9 cellular contexts compared by ENCODE assay signal in the genomic region with DNA sequence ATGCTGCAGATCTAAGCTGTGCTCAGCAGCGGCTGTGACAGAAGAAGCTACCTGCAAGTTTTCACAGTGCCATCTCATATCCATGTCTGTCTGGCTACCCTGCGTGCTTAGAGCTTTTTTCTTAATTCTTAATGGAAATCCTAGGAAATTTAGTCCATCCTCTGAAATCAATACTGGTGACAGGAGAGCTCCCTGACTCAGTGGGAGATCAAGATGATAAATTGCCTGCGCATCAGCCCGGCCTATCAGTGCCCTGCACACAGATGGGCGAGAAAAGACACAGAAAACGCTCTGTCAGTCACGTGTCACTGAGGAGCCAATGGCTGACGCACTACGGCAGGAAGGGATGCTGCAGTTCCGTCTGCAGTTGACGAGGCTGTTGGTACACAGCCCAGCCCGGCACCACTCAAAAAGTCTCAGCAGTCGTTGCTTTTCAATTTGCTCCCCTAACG.
DNase-seq lines count a peak whose midpoint lies in the region; ATAC-seq and TF ChIP-seq lines count a peak whose summit lies in the region.
"Had no signal": no experiment of that assay in that cellular context is flagged by ENCODE, and none has a peak within 500 bp of the region (broad histone marks: within the 10 kb centered on the region; RNA-seq: fewer than 3 reads in every experiment).

No MANE protein-coding gene starts in this region.

- in situ Hi-C loops in SK-MEL-5 (cut with HindIII; ENCODE audit: low pct_unique_long_range_greater_than_20kb, low sequenced_read_pairs), result no loop called here

- intact Hi-C loops in aorta (cut with DNase I), result no loop called here

- H3K9me3 Mint-ChIP-seq in activated naive CD8-positive, alpha-beta T cell (ENCODE audit: low read depth), result no peaks in the 10 kb centered on the region

- no peak for TF ChIP-seq CTCF in right atrium auricular region (IDR thresholded peaks at IDR 0.05)

- H3K36me3 ChIP-seq in right atrium auricular region (no peaks in the 10 kb centered on the region), aorta (ENCODE audit: control insufficient read depth in 1 of 2, insufficient read depth in 2 of 2, low read length in 1 of 2) (no peaks in the 10 kb centered on the region)

- peak overlapping the region; percentile 89 for H3K4me3 Mint-ChIP-seq in activated naive CD8-positive, alpha-beta T cell

- H3K36me3 Mint-ChIP-seq in activated naive CD8-positive, alpha-beta T cell, result no peaks in the 10 kb centered on the region

- H3K27me3 Mint-ChIP-seq in activated naive CD8-positive, alpha-beta T cell, result no peaks in the 10 kb centered on the region

- H3K27ac Mint-ChIP-seq in activated naive CD8-positive, alpha-beta T cell, result peak overlapping the region; percentile 58

- H3K27ac ChIP-seq in right atrium auricular region, result peak overlapping the region; percentile 29 to 39
- no peak overlapping the region for H3K27ac ChIP-seq in aorta (ENCODE audit: low read depth in 1 of 2, low read length in 2 of 2)

- H3K27me3 ChIP-seq in right atrium auricular region (no peaks in the 10 kb centered on the region), aorta (ENCODE audit: control insufficient read depth in 1 of 2, insufficient read depth in 2 of 2, low read length in 1 of 2) (no peaks in the 10 kb centered on the region)

- ATAC-seq in GM19467 (IDR thresholded peaks at IDR 0.05; ENCODE audit: unreplicated experiment) (peak; percentile 100), aorta (ENCODE audit: low FRiP score) (peak; percentile 66)

- DNase-seq in AG08396 (ENCODE audit: low spot score) (peak; percentile 2), HT-29 (ENCODE audit: low spot score) (peak; percentile 19), SK-MEL-5 (ENCODE audit: low read depth, low spot score) (peak; percentile 42), right atrium auricular region (ENCODE audit: low spot score) (peak; percentile 78), putamen (ENCODE audit: low spot score) (peak; percentile 95), aorta (peak; percentile 60 to 76)
- DNase-seq: DND-41 had no signal

- H3K4me1 Mint-ChIP-seq in activated naive CD8-positive, alpha-beta T cell (ENCODE audit: low read depth), result peaks cover 4% of the 10 kb centered on the region

- WGBS in aorta, 2 donors, result 3 to 6% methylated on average over 14 of the region's 14 CpGs

- peaks cover 0 to 8% of the 10 kb centered on the region in 2 donors for H3K4me1 ChIP-seq in right atrium auricular region
- no peaks in the 10 kb centered on the region for H3K4me1 ChIP-seq in aorta (ENCODE audit: control insufficient read depth in 1 of 2, insufficient read depth in 2 of 2, low read length in 2 of 2)

- H3K9me3 ChIP-seq in right atrium auricular region, result no peaks in the 10 kb centered on the region
- peaks cover 3% of the 10 kb centered on the region for H3K9me3 ChIP-seq in aorta (ENCODE audit: control insufficient read depth, low read length)

- peak overlapping the region; percentile 29 to 45 for H3K4me3 ChIP-seq in right atrium auricular region
- H3K4me3 ChIP-seq in aorta (ENCODE audit: low read length in 2 of 2), result peak overlapping the region; percentile 47 to 69

Comparison
In these comparisons a context has a peak if more than half of its experiments do, and no peak if none do; other contexts are left out.
1. DNase-seq: peak in every context shown above with its lines; median percentile 95 in putamen; 78 in right atrium auricular region; 68 in aorta; 42 in SK-MEL-5; 19 in HT-29; 2 in AG08396.
2. H3K27ac ChIP-seq: peak in right atrium auricular region (2 of 2); none in aorta (0 of 2).